ENCODE assay signal across 8 cellular contexts in genomic region chr2:232697807-232698110, GRCh38.
DNase-seq lines count a peak whose midpoint lies in the region.

No MANE protein-coding gene starts in this region.

- H3K9me3 ChIP-seq in muscle layer of duodenum (ENCODE audit: control insufficient read depth in 1 of 2, low read length in 2 of 2): no peaks in the 10 kb centered on the region

- H3K27me3 ChIP-seq in muscle layer of duodenum (ENCODE audit: low read depth, low read length): no peaks in the 10 kb centered on the region

- peak overlapping the region; percentile 92 for H3K27ac ChIP-seq in cingulate gyrus (ENCODE audit: low read depth, low read length)
- peak overlapping the region; percentile 91 for H3K27ac ChIP-seq in muscle layer of duodenum (ENCODE audit: low read length)

- H3K4me1 Mint-ChIP-seq in T-helper 2 cell treated with Interferon-gamma antibody and Interleukin-4, amounts not matched to agents 5 μg/mL and 100 μg/mL, for 36 hours (ENCODE audit: low read depth): peaks cover 34% of the 10 kb centered on the region

- H3K27me3 Mint-ChIP-seq in T-helper 2 cell treated with Interferon-gamma antibody and Interleukin-4, amounts not matched to agents 5 μg/mL and 100 μg/mL, for 36 hours (ENCODE audit: low read depth): peaks cover 2% of the 10 kb centered on the region

- H3K36me3 ChIP-seq in muscle layer of duodenum (ENCODE audit: control insufficient read depth in 1 of 2, insufficient read depth in 2 of 2, low read length in 2 of 2): peaks cover 0 to 7% of the 10 kb centered on the region in 2 donors

- peak overlapping the region; percentile 83 for H3K27ac Mint-ChIP-seq in T-helper 2 cell treated with Interferon-gamma antibody and Interleukin-4, amounts not matched to agents 5 μg/mL and 100 μg/mL, for 36 hours

- peak overlapping the region; percentile 88 to 95 for H3K4me3 ChIP-seq in muscle layer of duodenum (ENCODE audit: low read depth in 1 of 2, low read length in 2 of 2)

- DNase-seq in T-helper 2 cell treated with Interferon-gamma antibody and Interleukin-4, amounts not matched to agents 5 μg/mL and 100 μg/mL, for 36 hours (ENCODE audit: low spot score): no peak
- DNase-seq in T-helper 2 cell (no peak), LoVo (ENCODE audit: low spot score) (peak; percentile 2), hippocampal formation (lab: John Stamatoyannopoulos, UW) (no peak), NCI-H1417 treated with DMSO at 0.1 percent for 48 hours (lab: John Stamatoyannopoulos, UW) (no peak), DMS153 treated with DMSO at 0.1 percent for 48 hours (lab: John Stamatoyannopoulos, UW; ENCODE audit: unreplicated experiment) (no peak)

- H3K36me3 Mint-ChIP-seq in T-helper 2 cell treated with Interferon-gamma antibody and Interleukin-4, amounts not matched to agents 5 μg/mL and 100 μg/mL, for 36 hours (ENCODE audit: low read depth): peaks cover 29% of the 10 kb centered on the region

- peak overlapping the region; percentile 99 for H3K4me3 Mint-ChIP-seq in T-helper 2 cell treated with Interferon-gamma antibody and Interleukin-4, amounts not matched to agents 5 μg/mL and 100 μg/mL, for 36 hours

- peaks cover 15 to 38% of the 10 kb centered on the region in 2 donors for H3K4me1 ChIP-seq in muscle layer of duodenum (ENCODE audit: control insufficient read depth in 1 of 2, insufficient read depth in 2 of 2, low read length in 2 of 2)

- no peaks in the 10 kb centered on the region for H3K9me3 Mint-ChIP-seq in T-helper 2 cell treated with Interferon-gamma antibody and Interleukin-4, amounts not matched to agents 5 μg/mL and 100 μg/mL, for 36 hours
